In genomic region chr6:38034269-38034914, GRCh38 we compare ENCODE assay signal across 8 cellular contexts.
DNase-seq lines count a peak whose midpoint lies in the region; ATAC-seq and TF ChIP-seq lines count a peak whose summit lies in the region.

No MANE protein-coding gene starts in this region.

- intact Hi-C loops in Calu3 (cut with micrococcal nuclease; ENCODE audit: unreplicated experiment), result loop anchor here (1.0 to 10.0 kb wide), 3 partner anchors 460 to 640 kb away; no protein-coding TSS in a partner anchor
- intact Hi-C loops in mammary epithelial cell (cut with micrococcal nuclease), result loop anchor here (1.0 kb wide), 1 partner anchor 460 kb away; no protein-coding TSS in a partner anchor
- intact Hi-C loops in natural killer cell (cut with micrococcal nuclease), result no loop called here
- intact Hi-C loops in right cardiac atrium (cut with DNase I), result loop anchor here in 2 of 4 donors (10.0 kb wide), 1 partner anchor 460 kb away; no protein-coding TSS in a partner anchor

- H3K4me3 ChIP-seq in LNCaP clone FGC (ENCODE audit: low read depth, low read length) (no peak overlapping the region), mammary epithelial cell (replicated peaks in 1 of 3; ENCODE audit: insufficient read depth in 1 of 3, low read depth in 2 of 3, low read length in 3 of 3) (no peak overlapping the region), MG63 (no peak overlapping the region), right cardiac atrium (ENCODE audit: low read length) (no peak overlapping the region)

- no peaks in the 10 kb centered on the region for H3K9me3 ChIP-seq in mammary epithelial cell (replicated peaks; ENCODE audit: insufficient read depth, low read length)
- H3K9me3 ChIP-seq in MG63, result peaks cover 5% of the 10 kb centered on the region; the same call in 1 of the 2 replicates
- no peaks in the 10 kb centered on the region for H3K9me3 ChIP-seq in right cardiac atrium (ENCODE audit: control insufficient read depth, low read length)

- H3K27ac ChIP-seq in mammary epithelial cell (ENCODE audit: insufficient read depth, low read depth, low read length) (no peak overlapping the region), right cardiac atrium (ENCODE audit: low read length) (no peak overlapping the region)

- DNase-seq in Calu3, result no peak
- peak; percentile 59 for DNase-seq in LNCaP clone FGC (ENCODE audit: low read depth)
- DNase-seq in mammary epithelial cell, result no peak
- DNase-seq in natural killer cell, result no peak
- no peak for DNase-seq in MG63
- no peak for DNase-seq in stimulated activated naive CD8-positive, alpha-beta T cell treated with anti-CD3 and anti-CD28 coated beads, Interleukin-15, amount 100 ng/mL, for 72 hours
- DNase-seq in right cardiac atrium, result no peak

- H3K4me3 Mint-ChIP-seq in Calu3 (ENCODE audit: low read depth, unreplicated experiment) (no peak overlapping the region), natural killer cell (peak overlapping the region; percentile 25)
- H3K4me3 Mint-ChIP-seq in stimulated activated naive CD8-positive, alpha-beta T cell treated with anti-CD3 and anti-CD28 coated beads, Interleukin-15, amount 100 ng/mL, for 72 hours, result no peak overlapping the region

- H4K20me1 ChIP-seq in mammary epithelial cell (ENCODE audit: insufficient read depth, low read length), result peaks cover 2% of the 10 kb centered on the region

- CTCF ChIA-PET in Calu3 (lab: Charles Lee) (interaction anchor here (0.5 to 1.6 kb wide), 4 partner anchors 54 to 605 kb away, joined by 3 to 10 read pairs (median 3); no protein-coding TSS in a partner anchor), mammary epithelial cell (lab: Charles Lee; ENCODE audit: low non-redundant PET) (no interaction called here)

- H3K36me3 Mint-ChIP-seq in Calu3 (ENCODE audit: insufficient read depth, unreplicated experiment), result no peaks in the 10 kb centered on the region
- no peaks in the 10 kb centered on the region for H3K36me3 Mint-ChIP-seq in natural killer cell

- H3K4me1 ChIP-seq in mammary epithelial cell (ENCODE audit: insufficient read depth, low read length) (peaks cover 4% of the 10 kb centered on the region), right cardiac atrium (ENCODE audit: control insufficient read depth, insufficient read depth, low read length) (no peaks in the 10 kb centered on the region)

- H3K27me3 Mint-ChIP-seq in Calu3 (ENCODE audit: unreplicated experiment), result no peaks in the 10 kb centered on the region
- no peaks in the 10 kb centered on the region for H3K27me3 Mint-ChIP-seq in natural killer cell (ENCODE audit: low read depth in 2 of 2)
- H3K27me3 Mint-ChIP-seq in stimulated activated naive CD8-positive, alpha-beta T cell treated with anti-CD3 and anti-CD28 coated beads, Interleukin-15, amount 100 ng/mL, for 72 hours, result no peaks in the 10 kb centered on the region

- peak in 1 of 3 donors; percentile 33 for ATAC-seq in natural killer cell
- ATAC-seq in GM18907 (IDR thresholded peaks at IDR 0.05; ENCODE audit: unreplicated experiment), result no peak
- ATAC-seq in stimulated activated naive CD8-positive, alpha-beta T cell treated with anti-CD3 and anti-CD28 coated beads, Interleukin-15, amount 100 ng/mL, for 72 hours, result no peak
- no peak for ATAC-seq in right cardiac atrium

- WGBS in mammary epithelial cell (ENCODE audit: low coverage, missing lambda C conversion rate), result 55% methylated on average over 1 of the region's 1 CpG
- WGBS in right cardiac atrium, result 77% methylated on average over 1 of the region's 1 CpG

- H3K9me3 Mint-ChIP-seq in Calu3 (ENCODE audit: low read depth, unreplicated experiment), result peaks cover 2% of the 10 kb centered on the region
- no peaks in the 10 kb centered on the region for H3K9me3 Mint-ChIP-seq in natural killer cell
- peaks cover 0 to 5% of the 10 kb centered on the region in 2 donors for H3K9me3 Mint-ChIP-seq in stimulated activated naive CD8-positive, alpha-beta T cell treated with anti-CD3 and anti-CD28 coated beads, Interleukin-15, amount 100 ng/mL, for 72 hours

- H3K79me2 ChIP-seq in mammary epithelial cell (ENCODE audit: insufficient read depth, low read length), result peaks cover 82% of the 10 kb centered on the region

- H3K27me3 ChIP-seq in mammary epithelial cell (ENCODE audit: insufficient read depth, low read length), result no peaks in the 10 kb centered on the region
- no peaks in the 10 kb centered on the region for H3K27me3 ChIP-seq in MG63
- no peaks in the 10 kb centered on the region for H3K27me3 ChIP-seq in right cardiac atrium (ENCODE audit: control insufficient read depth, insufficient read depth)

- H3K4me2 ChIP-seq in mammary epithelial cell (ENCODE audit: insufficient read depth, low read depth, low read length), result no peak overlapping the region

- H3K36me3 ChIP-seq in mammary epithelial cell (ENCODE audit: insufficient read depth, low read length) (no peaks in the 10 kb centered on the region), MG63 (no peaks in the 10 kb centered on the region; the same call in none of the 2 replicates)

- H3K4me1 Mint-ChIP-seq in Calu3 (ENCODE audit: low read depth, unreplicated experiment) (peaks cover 27% of the 10 kb centered on the region), natural killer cell (peaks cover 75 to 77% of the 10 kb centered on the region in 2 donors)
- peaks cover 20% of the 10 kb centered on the region for H3K4me1 Mint-ChIP-seq in stimulated activated naive CD8-positive, alpha-beta T cell treated with anti-CD3 and anti-CD28 coated beads, Interleukin-15, amount 100 ng/mL, for 72 hours

- TF ChIP-seq CTCF in Calu3 (IDR thresholded peaks at IDR 0.05; ENCODE audit: unreplicated experiment), result peak; percentile 25
- peak; percentile 55 for TF ChIP-seq CTCF in LNCaP clone FGC (IDR thresholded peaks at IDR 0.05; ENCODE audit: control insufficient read depth, extremely low read depth, insufficient read depth)
- peak; percentile 53 to 63 for TF ChIP-seq CTCF in mammary epithelial cell (conservative IDR thresholded peaks at IDR 0.05 in 1 of 2, IDR thresholded peaks at IDR 0.05 in 1 of 2; ENCODE audit: extremely low read depth in 1 of 2, insufficient read depth in 1 of 2, low read depth in 1 of 2, low read length in 2 of 2)
- peak; percentile 35 for TF ChIP-seq CTCF in natural killer cell (IDR thresholded peaks at IDR 0.05)

- BruUV-seq in Calu3 (replicated peaks; lab: Mats Ljungman, UMichigan) (no TSS peak), mammary epithelial cell (replicated peaks; lab: Mats Ljungman, UMichigan) (no TSS peak)

- dilution Hi-C loops in mammary epithelial cell (cut with HindIII; ENCODE audit: low sequenced_read_pairs), result no loop called here

- no peak overlapping the region for H3K27ac Mint-ChIP-seq in Calu3 (ENCODE audit: unreplicated experiment)
- H3K27ac Mint-ChIP-seq in natural killer cell, result peak overlapping the region; percentile 32 to 72
- H3K27ac Mint-ChIP-seq in stimulated activated naive CD8-positive, alpha-beta T cell treated with anti-CD3 and anti-CD28 coated beads, Interleukin-15, amount 100 ng/mL, for 72 hours, result peak overlapping the region in 1 of 2 donors; percentile 33

- no peak overlapping the region for H2AFZ ChIP-seq in mammary epithelial cell (ENCODE audit: low read depth, low read length)

- H3K9ac ChIP-seq in mammary epithelial cell (ENCODE audit: insufficient read depth, low read length), result no peak overlapping the region

- in situ Hi-C loops in mammary epithelial cell (cut with MboI; ENCODE audit: low sequenced_read_pairs in 2 of 2), result loop anchor here in 1 of 2 donors (25.0 kb wide), 1 partner anchor 453 kb away; no protein-coding TSS in a partner anchor
